ENCODE assay signal across 18 cellular contexts in the genomic region with DNA sequence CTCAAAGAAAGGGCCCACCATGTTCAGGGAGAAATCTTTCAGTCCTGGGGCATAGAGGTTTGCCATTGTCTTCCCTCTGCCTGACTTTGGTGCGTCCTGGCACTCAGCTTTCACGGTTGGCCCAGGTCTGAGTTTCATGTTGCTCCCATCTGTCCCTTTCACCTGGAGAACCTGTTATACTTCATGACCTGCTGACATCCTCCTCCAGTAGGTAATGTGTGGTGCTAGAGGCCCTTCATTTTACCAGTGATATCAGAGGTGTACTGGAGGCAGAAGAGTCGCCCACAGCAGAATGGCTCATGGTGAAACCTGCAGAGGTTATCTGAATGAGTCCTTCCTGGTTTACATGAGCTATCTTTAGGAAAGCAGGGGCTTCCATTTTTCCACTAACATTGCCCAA.
DNase-seq lines count a peak whose midpoint lies in the region; ATAC-seq, FAIRE-seq and TF ChIP-seq lines count a peak whose summit lies in the region.
"Had no signal": no experiment of that assay in that cellular context is flagged by ENCODE, and none has a peak within 500 bp of the region (broad histone marks: within the 10 kb centered on the region; RNA-seq: fewer than 3 reads in every experiment).

No MANE protein-coding gene starts in this region.

- intact Hi-C loops in body of pancreas (cut with DNase I) (no loop called here), heart left ventricle (cut with DNase I) (no loop called here)

- no peaks in the 10 kb centered on the region for H3K9me1 ChIP-seq in keratinocyte (ENCODE audit: control insufficient read depth, extremely low read depth, insufficient read depth, low read length)

- WGBS in body of pancreas, 2 donors, result 85 to 87% methylated on average over 3 of the region's 3 CpGs
- 45% methylated on average over 3 of the region's 3 CpGs for WGBS in suprapubic skin
- 92 to 99% (median 97%) methylated on average over 3 of the region's 3 CpGs for WGBS in heart left ventricle, 4 donors

- H3K27me3 Mint-ChIP-seq in HFFc6 (ENCODE audit: insufficient read depth), result no peaks in the 10 kb centered on the region

- dilution Hi-C loops in keratinocyte (cut with MboI; ENCODE audit: extremely low pct_ligation_motif_present, low sequenced_read_pairs), result no loop called here

- H3K9me3 Mint-ChIP-seq in HFFc6, result no peaks in the 10 kb centered on the region
- H3K9me3 Mint-ChIP-seq: activated CD8-positive, alpha-beta T cell treated with anti-CD3 and anti-CD28 coated beads for 36 hours; activated T-helper 1 cell treated with anti-CD3 and anti-CD28 coated beads, Interleukin-12 subunit alpha, Interleukin-12 subunit beta, Interleukin-2, Interleukin-4 antibody, amounts not matched to agents 30 ng/mL and 10 ng/mL and 1 ng/mL, durations not matched to agents 14 hours and 24 hours and 36 hours had no signal

- H4K20me1 ChIP-seq in keratinocyte (ENCODE audit: control insufficient read depth, extremely low read depth, insufficient read depth, low read length), result no peaks in the 10 kb centered on the region

- H3K4me3 ChIP-seq in body of pancreas, result no peak overlapping the region
- H3K4me3 ChIP-seq in keratinocyte (ENCODE audit: control insufficient read depth in 2 of 3, extremely low read depth in 1 of 3, insufficient read depth in 2 of 3, low read depth in 1 of 3, low read length in 3 of 3), result no peak overlapping the region
- H3K4me3 ChIP-seq in suprapubic skin, result no peak overlapping the region
- H3K4me3 ChIP-seq in heart left ventricle, result no peak overlapping the region
- H3K4me3 ChIP-seq: spleen had no signal

- H3K9me3 ChIP-seq in body of pancreas (no peaks in the 10 kb centered on the region), keratinocyte (ENCODE audit: control insufficient read depth, low read depth, low read length) (no peaks in the 10 kb centered on the region), suprapubic skin (no peaks in the 10 kb centered on the region), heart left ventricle (no peaks in the 10 kb centered on the region)
- H3K9me3 ChIP-seq: BE2C, spleen had no signal

- H3K4me1 ChIP-seq in body of pancreas (peaks cover 34% of the 10 kb centered on the region), keratinocyte (ENCODE audit: control insufficient read depth, extremely low read depth, insufficient read depth, low read length) (peaks cover 73% of the 10 kb centered on the region), suprapubic skin (peaks cover 79% of the 10 kb centered on the region), heart left ventricle (peaks cover 0 to 28% (median 13%) of the 10 kb centered on the region in 12 donors)
- H3K4me1 ChIP-seq: BE2C had no signal

- H3K4me1 Mint-ChIP-seq in HFFc6 (ENCODE audit: low read depth), result peaks cover 65% of the 10 kb centered on the region

- TF ChIP-seq CTCF in HFFc6 (IDR thresholded peaks at IDR 0.05), result no peak
- no peak for TF ChIP-seq CTCF in body of pancreas (IDR thresholded peaks at IDR 0.05)
- no peak for TF ChIP-seq CTCF in keratinocyte (optimal IDR thresholded peaks at IDR 0.05 in 1 of 3, IDR thresholded peaks at IDR 0.05 in 1 of 3, conservative IDR thresholded peaks at IDR 0.05 in 1 of 3; ENCODE audit: extremely low read depth in 1 of 3, insufficient read depth in 2 of 3, low read length in 3 of 3)
- TF ChIP-seq CTCF in suprapubic skin (IDR thresholded peaks at IDR 0.05), result no peak
- no peak for TF ChIP-seq CTCF in heart left ventricle (IDR thresholded peaks at IDR 0.05)

- H2AFZ ChIP-seq in keratinocyte (ENCODE audit: control insufficient read depth, low read length), result no peak overlapping the region

- DNase-seq in HFFc6 (no peak), body of pancreas (peak in 1 of 4 donors; percentile 38), keratinocyte (ENCODE audit: low read depth, low spot score) (no peak), suprapubic skin (ENCODE audit: low spot score in 2 of 2) (no peak), heart left ventricle (no peak), DMS153 (lab: John Stamatoyannopoulos, UW) (no peak)
- DNase-seq in activated naive CD4-positive, alpha-beta T cell treated with Interleukin-2 at 50 U/mL for 16 hours, result no peak
- DNase-seq: activated CD8-positive, alpha-beta T cell treated with anti-CD3 and anti-CD28 coated beads for 36 hours; BE2C; glutamatergic neuron; Kasumi-1; midbrain; NCI-H1436; spleen; stimulated activated naive CD4-positive, alpha-beta T cell had no signal

- H3K36me3 ChIP-seq in body of pancreas (replicated peaks in 1 of 2; ENCODE audit: insufficient read depth in 1 of 2, low read depth in 2 of 2) (no peaks in the 10 kb centered on the region), keratinocyte (ENCODE audit: control insufficient read depth in 2 of 2, extremely low read depth in 1 of 2, insufficient read depth in 2 of 2, low read length in 2 of 2) (no peaks in the 10 kb centered on the region), suprapubic skin (no peaks in the 10 kb centered on the region), heart left ventricle (no peaks in the 10 kb centered on the region)
- H3K36me3 ChIP-seq: BE2C, spleen had no signal

- peak overlapping the region; percentile 64 for H3K4me2 ChIP-seq in keratinocyte (ENCODE audit: control insufficient read depth, extremely low read depth, insufficient read depth, low read depth, low read length)

- peak overlapping the region; percentile 44 for H3K27ac Mint-ChIP-seq in HFFc6
- H3K27ac Mint-ChIP-seq: activated CD8-positive, alpha-beta T cell treated with anti-CD3 and anti-CD28 coated beads for 36 hours; activated T-helper 1 cell treated with anti-CD3 and anti-CD28 coated beads, Interleukin-12 subunit alpha, Interleukin-12 subunit beta, Interleukin-2, Interleukin-4 antibody, amounts not matched to agents 30 ng/mL and 10 ng/mL and 1 ng/mL, durations not matched to agents 14 hours and 24 hours and 36 hours had no signal

- H3K4me3 Mint-ChIP-seq in HFFc6, result peak overlapping the region; percentile 14; the same call in 1 of the 2 replicates
- H3K4me3 Mint-ChIP-seq: activated CD8-positive, alpha-beta T cell treated with anti-CD3 and anti-CD28 coated beads for 36 hours; activated T-helper 1 cell treated with anti-CD3 and anti-CD28 coated beads, Interleukin-12 subunit alpha, Interleukin-12 subunit beta, Interleukin-2, Interleukin-4 antibody, amounts not matched to agents 30 ng/mL and 10 ng/mL and 1 ng/mL, durations not matched to agents 14 hours and 24 hours and 36 hours had no signal

- H3K36me3 Mint-ChIP-seq in HFFc6 (ENCODE audit: low read depth), result no peaks in the 10 kb centered on the region

- TF ChIP-seq POLR2A in body of pancreas (IDR thresholded peaks at IDR 0.05), result no peak
- no peak for TF ChIP-seq POLR2A in suprapubic skin (IDR thresholded peaks at IDR 0.05)
- TF ChIP-seq POLR2A in heart left ventricle (IDR thresholded peaks at IDR 0.05), result no peak

- FAIRE-seq in keratinocyte (lab: Jason Lieb, UNC), result no peak
- FAIRE-seq: colon had no signal

- H3K27ac ChIP-seq in body of pancreas, result peak overlapping the region; percentile 36 to 68 (median 61)
- peak overlapping the region; percentile 95 for H3K27ac ChIP-seq in keratinocyte (ENCODE audit: control insufficient read depth, insufficient read depth, low read length)
- H3K27ac ChIP-seq in suprapubic skin, result peak overlapping the region; percentile 88
- H3K27ac ChIP-seq in heart left ventricle, result no peak overlapping the region
- H3K27ac ChIP-seq: spleen had no signal

- H3K9ac ChIP-seq in keratinocyte (ENCODE audit: control insufficient read depth, extremely low read depth, insufficient read depth, low read length), result peak overlapping the region; percentile 44

- no peak for TF ChIP-seq EP300 in suprapubic skin (IDR thresholded peaks at IDR 0.05)

- ATAC-seq in body of pancreas (peak; percentile 8), heart left ventricle (no peak), GM18907 (IDR thresholded peaks at IDR 0.05; ENCODE audit: unreplicated experiment) (no peak)
- ATAC-seq: activated CD8-positive, alpha-beta T cell treated with anti-CD3 and anti-CD28 coated beads for 36 hours had no signal

- H3K27me3 ChIP-seq in body of pancreas (no peaks in the 10 kb centered on the region), keratinocyte (ENCODE audit: control insufficient read depth, extremely low read depth, insufficient read depth, low read length) (no peaks in the 10 kb centered on the region), suprapubic skin (peaks cover 27% of the 10 kb centered on the region), heart left ventricle (peaks cover 0 to 25% (median 15%) of the 10 kb centered on the region in 9 donors)

- H3K79me2 ChIP-seq in keratinocyte (ENCODE audit: control insufficient read depth, insufficient read depth, low read length), result no peaks in the 10 kb centered on the region

Comparison
In these comparisons a context has a peak if more than half of its experiments do, and no peak if none do; other contexts are left out.
1. H3K27ac ChIP-seq: peak in body of pancreas (4 of 4), keratinocyte (single experiment) and suprapubic skin (single experiment); none in heart left ventricle (0 of 12).